8 cellular contexts compared by ENCODE assay signal in the genomic region with DNA sequence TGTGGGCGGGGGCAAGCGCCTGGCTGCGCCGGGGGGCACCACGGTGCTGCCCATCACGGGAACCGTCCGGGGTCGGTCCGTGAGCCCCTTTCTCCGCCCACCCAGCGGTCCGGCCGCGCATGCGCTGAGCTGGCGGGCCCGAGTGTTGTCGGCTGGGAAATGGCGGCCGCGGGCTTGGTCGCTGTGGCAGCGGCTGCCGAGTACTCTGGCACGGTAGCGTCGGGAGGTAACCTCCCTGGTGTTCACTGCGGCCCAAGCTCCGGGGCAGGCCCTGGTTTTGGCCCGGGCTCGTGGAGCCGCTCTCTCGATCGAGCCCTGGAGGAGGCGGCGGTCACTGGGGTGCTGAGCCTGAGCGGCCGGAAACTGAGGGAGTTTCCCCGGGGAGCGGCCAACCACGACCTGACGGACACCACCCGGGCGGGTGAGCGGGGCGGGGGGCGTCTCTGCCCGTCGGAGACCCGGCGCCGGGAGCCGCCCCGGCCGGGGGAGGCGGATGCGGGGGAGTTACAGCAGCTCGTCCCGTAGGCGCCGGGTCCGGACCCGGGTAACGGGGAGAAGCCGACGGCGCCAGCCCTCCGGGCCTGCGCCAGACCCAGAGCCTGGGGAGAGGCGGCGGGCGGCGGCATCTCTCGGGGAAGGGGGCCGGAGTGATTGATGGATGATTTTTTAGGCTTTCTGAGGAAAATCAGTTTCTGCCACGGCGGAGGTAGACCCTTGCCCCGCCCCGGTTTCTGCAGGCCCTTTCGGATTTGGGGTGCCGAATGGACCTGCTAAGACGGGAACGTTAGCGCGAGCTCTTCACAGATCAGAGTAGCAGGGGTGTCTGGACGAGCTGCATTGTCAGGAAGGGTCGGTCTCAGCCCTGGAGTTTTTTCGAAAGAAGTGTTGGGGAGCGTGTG. TPM values are rescaled to one million over a fixed set of nuclear protein-coding genes. Genes with fewer than 3 reads are reported as not detected.
DNase-seq lines count a peak whose midpoint lies in the region; ATAC-seq and TF ChIP-seq lines count a peak whose summit lies in the region.

A gene (plus strand): TSS at position 135 of the 899 bp plus-strand sequence. CDS start 25 bp downstream, at position 160.

- TF ChIP-seq CTCF in AG10803 (conservative IDR thresholded peaks at IDR 0.05; ENCODE audit: low read length) (no peak), choroid plexus epithelial cell (conservative IDR thresholded peaks at IDR 0.05; ENCODE audit: low read depth, low read length) (no peak)

- peak; percentile 72 for DNase-seq in AG10803 (ENCODE audit: low read depth)
- DNase-seq in NCI-H460 (ENCODE audit: extremely low read depth, low read depth), result peak; percentile 47
- DNase-seq in activated CD4-positive, alpha-beta T cell treated with anti-CD3 and anti-CD28 coated beads for 4 hours, result peak; percentile 80
- peak; percentile 74 for DNase-seq in choroid plexus epithelial cell (ENCODE audit: low read depth)
- peak; percentile 80 for DNase-seq in kidney glomerular epithelial cell (lab: John Stamatoyannopoulos, UW)
- DNase-seq in stimulated activated CD4-positive, alpha-beta T cell treated with anti-CD3 and anti-CD28 coated beads, Interleukin-15, amount 100 ng/mL, for 48 hours (ENCODE audit: low read depth in 2 of 2), result peak; percentile 64 to 76

- ATAC-seq in GM19023 (IDR thresholded peaks at IDR 0.05; ENCODE audit: unreplicated experiment) (peak; percentile 82), HG03175 (IDR thresholded peaks at IDR 0.05; ENCODE audit: unreplicated experiment) (peak; percentile 85)

- H3K4me3 ChIP-seq in AG10803 (ENCODE audit: low read length), result peak within 1 kb of the TSS; percentile 86
- H3K4me3 ChIP-seq in choroid plexus epithelial cell (ENCODE audit: low read depth, low read length), result peak within 1 kb of the TSS; percentile 95

RNA-seq across cellular contexts. Expression of the gene that starts here (rescaled TPM):
- 38.6 and 45.9 TPM in 2 replicates for total RNA-seq in NCI-H460 (2014; rRNA removed; shearing (Covaris generic))
- polyA plus RNA-seq in NCI-H460 (2014; cell fraction: nucleus; rRNA removed), result 14.8 and 25.4 TPM in 2 replicates

Comparison
In these comparisons a context has a peak if more than half of its experiments do, and no peak if none do; other contexts are left out.
1. Peak in every context shown above with its lines: DNase-seq, ATAC-seq and H3K4me3 ChIP-seq.